ENCODE assay signal across 15 cellular contexts in the genomic region with DNA sequence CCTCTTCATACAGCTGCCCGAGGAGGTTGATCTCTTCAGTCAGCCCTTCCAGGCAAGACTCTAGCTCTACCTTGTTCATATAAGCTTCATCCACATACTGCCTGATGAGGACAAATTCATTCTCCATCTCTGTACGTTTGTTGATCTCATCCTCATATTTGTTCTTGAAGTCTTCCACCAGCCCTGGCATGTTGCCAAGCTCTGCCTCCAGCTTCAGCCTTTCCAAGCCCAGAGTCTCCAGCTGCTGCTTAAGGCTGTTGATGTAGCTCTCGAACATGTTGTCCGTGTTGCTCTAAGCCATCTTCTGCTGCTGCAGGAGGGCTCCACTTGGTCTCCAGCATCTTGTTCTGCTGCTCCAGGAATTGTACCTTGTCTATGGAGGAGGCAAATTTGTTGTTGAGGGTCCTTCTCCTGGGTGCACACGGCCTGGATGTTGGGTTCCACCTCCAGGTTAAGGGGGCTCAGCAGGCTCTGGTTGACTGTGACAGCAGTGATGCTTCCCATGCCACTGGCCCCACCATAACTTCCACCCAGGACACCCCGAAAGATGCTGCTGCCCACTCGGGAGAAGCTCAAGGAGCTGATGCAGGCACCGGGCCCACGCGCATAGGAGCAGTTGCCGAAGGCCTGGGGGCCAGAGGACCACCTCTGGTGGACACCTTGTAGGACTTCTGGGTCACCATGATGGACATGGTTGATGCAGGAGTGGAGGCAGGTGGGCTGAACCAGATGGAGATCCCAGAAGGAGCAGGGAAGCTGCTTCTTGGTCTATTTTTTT.
"Had no signal": no experiment of that assay in that cellular context is flagged by ENCODE, and none has a peak within 500 bp of the region (broad histone marks: within the 10 kb centered on the region; RNA-seq: fewer than 3 reads in every experiment).

No MANE protein-coding gene starts in this region.

- H3K9me3 ChIP-seq: body of pancreas, neutrophil had no signal

- H3K27me3 ChIP-seq: body of pancreas, neutrophil, tibial nerve had no signal

- DNase-seq: activated CD4-positive, alpha-beta T cell treated with anti-CD3 and anti-CD28 coated beads, Interleukin-2, amount 10 ng/mL, durations not matched to agents 7 days and 5 days; activated CD8-positive, alpha-beta T cell treated with anti-CD3 and anti-CD28 coated beads, Interleukin-2, amount 10 ng/mL, durations not matched to agents 7 days and 5 days; activated naive CD4-positive, alpha-beta T cell treated with anti-CD3 and anti-CD28 coated beads for 36 hours; activated T-cell treated with anti-CD3 and anti-CD28 coated beads, Interleukin-2, amount 50 U/mL, for 24 hours; foreskin melanocyte; glutamatergic neuron; hypothalamus; islet precursor cell; stimulated activated CD8-positive, alpha-beta memory T cell treated with anti-CD3 and anti-CD28 coated beads, Interleukin-4, amount 100 ng/mL, for 48 hours; stimulated activated naive CD4-positive, alpha-beta T cell had no signal

- H3K4me3 ChIP-seq: body of pancreas, lung, tibial nerve had no signal

- H3K4me1 ChIP-seq: body of pancreas, parathyroid adenoma, tibial nerve had no signal

- H3K27ac ChIP-seq: body of pancreas, neutrophil, parathyroid adenoma, tibial nerve had no signal

- H2AFZ ChIP-seq: parathyroid adenoma had no signal

- H3K9ac ChIP-seq: parathyroid adenoma had no signal

- H3K36me3 ChIP-seq: neutrophil had no signal

- H3K79me2 ChIP-seq: parathyroid adenoma had no signal
